ENCODE assay signal across 1 cellular context in the genomic region with DNA sequence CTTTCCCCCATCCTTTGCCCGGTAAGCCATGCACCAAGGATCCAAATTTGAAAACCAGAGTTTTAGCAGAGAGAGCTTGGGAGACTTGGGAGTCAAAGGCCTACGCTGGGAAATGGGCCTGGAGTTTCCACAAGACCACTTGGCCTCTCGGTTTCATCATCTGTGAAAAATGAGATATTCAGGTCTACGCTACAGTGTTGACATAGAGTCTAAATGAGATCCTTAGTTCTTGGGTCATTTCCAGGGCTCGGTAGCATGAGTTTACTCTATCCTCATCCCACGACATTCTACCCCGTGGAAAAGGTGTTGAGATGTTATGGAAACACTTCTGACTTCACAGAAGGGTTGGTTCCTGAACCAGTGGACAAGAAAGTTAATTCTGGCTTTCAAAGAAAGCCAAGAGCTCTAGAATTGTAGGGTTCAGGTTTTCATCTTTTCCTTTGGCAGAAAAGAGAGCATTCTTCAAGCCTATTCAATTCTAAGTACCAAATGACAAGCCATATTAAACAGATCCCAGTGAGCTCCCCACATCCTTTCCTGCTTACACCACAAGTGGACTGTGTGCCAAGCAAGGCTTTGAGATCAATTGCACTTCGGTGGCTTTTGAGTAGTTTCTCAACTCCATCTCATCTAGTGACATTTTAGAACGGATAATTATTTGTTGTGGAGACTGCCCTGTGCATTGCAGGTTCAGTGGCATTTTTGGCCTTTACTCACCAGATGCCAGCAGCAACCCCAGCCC.
TF ChIP-seq lines count a peak whose summit lies in the region.

No MANE protein-coding gene starts in this region.

TF ChIP-seq in H1, 55 proteins besides CTCF, POLR2A, EP300 and RAD21:
- TF ChIP-seq MAFK (IDR thresholded peaks at IDR 0.05; ENCODE audit: low read depth, low read length) (no peak), SUZ12 (IDR thresholded peaks at IDR 0.05; ENCODE audit: low read length) (no peak), POLR2AphosphoS5 (IDR thresholded peaks at IDR 0.05; ENCODE audit: low read depth, low read length) (no peak), SAP30 (IDR thresholded peaks at IDR 0.05; ENCODE audit: insufficient read depth, insufficient replicate concordance, low read length) (no peak), NRF1 (IDR thresholded peaks at IDR 0.05; ENCODE audit: low read depth, low read length) (no peak), SP4 (IDR thresholded peaks at IDR 0.05; ENCODE audit: low read length) (no peak), TCF12 (IDR thresholded peaks at IDR 0.05; ENCODE audit: low read depth, low read length) (no peak), FOSL1 (IDR thresholded peaks at IDR 0.05; ENCODE audit: insufficient read depth, low read depth, low read length) (no peak), CHD2 (IDR thresholded peaks at IDR 0.05; ENCODE audit: low read length) (no peak), SP2 (IDR thresholded peaks at IDR 0.05; ENCODE audit: low read length) (no peak), SIRT6 (IDR thresholded peaks at IDR 0.05; ENCODE audit: low read length) (no peak), SIX5 (IDR thresholded peaks at IDR 0.05; ENCODE audit: low read depth, low read length) (no peak), HDAC6 (IDR thresholded peaks at IDR 0.05; ENCODE audit: low read depth, low read length) (no peak)
- TF ChIP-seq, protein P1, sequence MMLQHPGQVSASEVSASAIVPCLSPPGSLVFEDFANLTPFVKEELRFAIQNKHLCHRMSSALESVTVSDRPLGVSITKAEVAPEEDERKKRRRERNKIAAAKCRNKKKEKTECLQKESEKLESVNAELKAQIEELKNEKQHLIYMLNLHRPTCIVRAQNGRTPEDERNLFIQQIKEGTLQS (IDR thresholded peaks at IDR 0.05; ENCODE audit: insufficient read depth, low read depth, low read length), result no peak
- TF ChIP-seq, protein P2, sequence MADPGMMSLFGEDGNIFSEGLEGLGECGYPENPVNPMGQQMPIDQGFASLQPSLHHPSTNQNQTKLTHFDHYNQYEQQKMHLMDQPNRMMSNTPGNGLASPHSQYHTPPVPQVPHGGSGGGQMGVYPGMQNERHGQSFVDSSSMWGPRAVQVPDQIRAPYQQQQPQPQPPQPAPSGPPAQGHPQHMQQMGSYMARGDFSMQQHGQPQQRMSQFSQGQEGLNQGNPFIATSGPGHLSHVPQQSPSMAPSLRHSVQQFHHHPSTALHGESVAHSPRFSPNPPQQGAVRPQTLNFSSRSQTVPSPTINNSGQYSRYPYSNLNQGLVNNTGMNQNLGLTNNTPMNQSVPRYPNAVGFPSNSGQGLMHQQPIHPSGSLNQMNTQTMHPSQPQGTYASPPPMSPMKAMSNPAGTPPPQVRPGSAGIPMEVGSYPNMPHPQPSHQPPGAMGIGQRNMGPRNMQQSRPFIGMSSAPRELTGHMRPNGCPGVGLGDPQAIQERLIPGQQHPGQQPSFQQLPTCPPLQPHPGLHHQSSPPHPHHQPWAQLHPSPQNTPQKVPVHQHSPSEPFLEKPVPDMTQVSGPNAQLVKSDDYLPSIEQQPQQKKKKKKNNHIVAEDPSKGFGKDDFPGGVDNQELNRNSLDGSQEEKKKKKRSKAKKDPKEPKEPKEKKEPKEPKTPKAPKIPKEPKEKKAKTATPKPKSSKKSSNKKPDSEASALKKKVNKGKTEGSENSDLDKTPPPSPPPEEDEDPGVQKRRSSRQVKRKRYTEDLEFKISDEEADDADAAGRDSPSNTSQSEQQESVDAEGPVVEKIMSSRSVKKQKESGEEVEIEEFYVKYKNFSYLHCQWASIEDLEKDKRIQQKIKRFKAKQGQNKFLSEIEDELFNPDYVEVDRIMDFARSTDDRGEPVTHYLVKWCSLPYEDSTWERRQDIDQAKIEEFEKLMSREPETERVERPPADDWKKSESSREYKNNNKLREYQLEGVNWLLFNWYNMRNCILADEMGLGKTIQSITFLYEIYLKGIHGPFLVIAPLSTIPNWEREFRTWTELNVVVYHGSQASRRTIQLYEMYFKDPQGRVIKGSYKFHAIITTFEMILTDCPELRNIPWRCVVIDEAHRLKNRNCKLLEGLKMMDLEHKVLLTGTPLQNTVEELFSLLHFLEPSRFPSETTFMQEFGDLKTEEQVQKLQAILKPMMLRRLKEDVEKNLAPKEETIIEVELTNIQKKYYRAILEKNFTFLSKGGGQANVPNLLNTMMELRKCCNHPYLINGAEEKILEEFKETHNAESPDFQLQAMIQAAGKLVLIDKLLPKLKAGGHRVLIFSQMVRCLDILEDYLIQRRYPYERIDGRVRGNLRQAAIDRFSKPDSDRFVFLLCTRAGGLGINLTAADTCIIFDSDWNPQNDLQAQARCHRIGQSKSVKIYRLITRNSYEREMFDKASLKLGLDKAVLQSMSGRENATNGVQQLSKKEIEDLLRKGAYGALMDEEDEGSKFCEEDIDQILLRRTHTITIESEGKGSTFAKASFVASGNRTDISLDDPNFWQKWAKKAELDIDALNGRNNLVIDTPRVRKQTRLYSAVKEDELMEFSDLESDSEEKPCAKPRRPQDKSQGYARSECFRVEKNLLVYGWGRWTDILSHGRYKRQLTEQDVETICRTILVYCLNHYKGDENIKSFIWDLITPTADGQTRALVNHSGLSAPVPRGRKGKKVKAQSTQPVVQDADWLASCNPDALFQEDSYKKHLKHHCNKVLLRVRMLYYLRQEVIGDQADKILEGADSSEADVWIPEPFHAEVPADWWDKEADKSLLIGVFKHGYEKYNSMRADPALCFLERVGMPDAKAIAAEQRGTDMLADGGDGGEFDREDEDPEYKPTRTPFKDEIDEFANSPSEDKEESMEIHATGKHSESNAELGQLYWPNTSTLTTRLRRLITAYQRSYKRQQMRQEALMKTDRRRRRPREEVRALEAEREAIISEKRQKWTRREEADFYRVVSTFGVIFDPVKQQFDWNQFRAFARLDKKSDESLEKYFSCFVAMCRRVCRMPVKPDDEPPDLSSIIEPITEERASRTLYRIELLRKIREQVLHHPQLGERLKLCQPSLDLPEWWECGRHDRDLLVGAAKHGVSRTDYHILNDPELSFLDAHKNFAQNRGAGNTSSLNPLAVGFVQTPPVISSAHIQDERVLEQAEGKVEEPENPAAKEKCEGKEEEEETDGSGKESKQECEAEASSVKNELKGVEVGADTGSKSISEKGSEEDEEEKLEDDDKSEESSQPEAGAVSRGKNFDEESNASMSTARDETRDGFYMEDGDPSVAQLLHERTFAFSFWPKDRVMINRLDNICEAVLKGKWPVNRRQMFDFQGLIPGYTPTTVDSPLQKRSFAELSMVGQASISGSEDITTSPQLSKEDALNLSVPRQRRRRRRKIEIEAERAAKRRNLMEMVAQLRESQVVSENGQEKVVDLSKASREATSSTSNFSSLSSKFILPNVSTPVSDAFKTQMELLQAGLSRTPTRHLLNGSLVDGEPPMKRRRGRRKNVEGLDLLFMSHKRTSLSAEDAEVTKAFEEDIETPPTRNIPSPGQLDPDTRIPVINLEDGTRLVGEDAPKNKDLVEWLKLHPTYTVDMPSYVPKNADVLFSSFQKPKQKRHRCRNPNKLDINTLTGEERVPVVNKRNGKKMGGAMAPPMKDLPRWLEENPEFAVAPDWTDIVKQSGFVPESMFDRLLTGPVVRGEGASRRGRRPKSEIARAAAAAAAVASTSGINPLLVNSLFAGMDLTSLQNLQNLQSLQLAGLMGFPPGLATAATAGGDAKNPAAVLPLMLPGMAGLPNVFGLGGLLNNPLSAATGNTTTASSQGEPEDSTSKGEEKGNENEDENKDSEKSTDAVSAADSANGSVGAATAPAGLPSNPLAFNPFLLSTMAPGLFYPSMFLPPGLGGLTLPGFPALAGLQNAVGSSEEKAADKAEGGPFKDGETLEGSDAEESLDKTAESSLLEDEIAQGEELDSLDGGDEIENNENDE (IDR thresholded peaks at IDR 0.05; ENCODE audit: insufficient replicate concordance, low read length), result no peak
